19 cellular contexts compared by ENCODE assay signal in the genomic region with DNA sequence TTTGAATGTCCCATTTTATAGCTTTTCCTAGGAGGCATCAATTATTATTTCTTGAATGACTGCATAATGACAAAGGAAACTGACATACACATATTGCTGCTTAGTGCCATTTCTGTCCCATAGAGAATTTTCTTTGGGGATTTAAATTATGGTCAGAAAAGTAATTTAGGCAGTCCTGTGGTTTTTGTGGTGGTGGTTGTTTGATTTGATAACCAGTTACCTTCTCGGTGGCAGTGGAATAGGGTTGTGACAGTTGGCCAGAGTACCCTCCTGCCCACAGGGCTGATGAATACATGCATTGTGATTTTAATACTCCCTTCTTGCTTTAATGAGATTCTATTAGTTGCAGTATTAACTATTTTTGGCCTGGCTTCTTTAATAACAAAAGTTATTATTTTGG. TPM values are rescaled to one million over a fixed set of nuclear protein-coding genes. Genes with fewer than 3 reads are reported as not detected.
A peak's percentile ranks its signal among the peaks of the same experiment; 100 is the strongest.
DNase-seq lines count a peak whose midpoint lies in the region; ATAC-seq, FAIRE-seq and TF ChIP-seq lines count a peak whose summit lies in the region.
"Had no signal": no experiment of that assay in that cellular context is flagged by ENCODE, and none has a peak within 500 bp of the region (broad histone marks: within the 10 kb centered on the region; RNA-seq: fewer than 3 reads in every experiment).

No MANE protein-coding gene starts in this region.

- no peak for TF ChIP-seq CTCF in GM12865 (IDR thresholded peaks at IDR 0.05; ENCODE audit: insufficient read depth, low read depth, low read length, missing control alignments)
- TF ChIP-seq CTCF in GM12878 (IDR thresholded peaks at IDR 0.05 in 2 of 3, conservative IDR thresholded peaks at IDR 0.05 in 1 of 3; ENCODE audit: control insufficient read depth in 2 of 3, extremely low read depth in 1 of 3, insufficient read depth in 1 of 3, low read depth in 3 of 3, low read length in 3 of 3) = no peak
- TF ChIP-seq CTCF in brain microvascular endothelial cell (IDR thresholded peaks at IDR 0.05; ENCODE audit: low read depth, low read length, missing control alignments) = no peak

- H3K4me1 ChIP-seq in GM12878 (ENCODE audit: control insufficient read depth, insufficient read depth, low read length) = no peaks in the 10 kb centered on the region
- H3K4me1 ChIP-seq: SJSA1 had no signal

- H3K9ac ChIP-seq in GM12878 (ENCODE audit: control insufficient read depth, insufficient read depth, low read length) = no peak overlapping the region

- no TSS peak for BruUV-seq in GM12878 (replicated peaks; lab: Mats Ljungman, UMichigan)

- in situ Hi-C loops in GM12878 (cut with MboI) = no loop called here
- in situ Hi-C loops in brain microvascular endothelial cell (cut with HindIII; ENCODE audit: low pct_ligation_motif_present, low sequenced_read_pairs) = no loop called here

- intact Hi-C loops in GM12878 (cut with micrococcal nuclease; ENCODE audit: unreplicated experiment) = no loop called here

- H3K36me3 ChIP-seq in GM12878 (ENCODE audit: control insufficient read depth in 2 of 2, insufficient read depth in 2 of 2, low read length in 1 of 2) (no peaks in the 10 kb centered on the region), brain microvascular endothelial cell (replicated peaks) (no peaks in the 10 kb centered on the region)

- 0% methylated on average over 1 of the region's 1 CpG for whole genome bisulfite sequencing in GM12878 (ENCODE audit: insufficient coverage, insufficient replicate concordance, low lambda C conversion rate, missing lambda C conversion rate)

- no peak for FAIRE-seq in GM12878 (lab: Jason Lieb, UNC)
- FAIRE-seq: GM12891, GM18507, GM19239 had no signal

- ATAC-seq in GM12878 (no peak), GM21619 (IDR thresholded peaks at IDR 0.05; ENCODE audit: unreplicated experiment) (no peak), GM18907 (IDR thresholded peaks at IDR 0.05; ENCODE audit: unreplicated experiment) (no peak)
- ATAC-seq: Panc1 had no signal

- POLR2A ChIA-PET in GM12878 (lab: Charles Lee) = no interaction called here

- DNase-seq in GM12865 (ENCODE audit: low read depth) (peak; percentile 33), M059J (ENCODE audit: low read depth) (peak; percentile 74), OCI-M1 (lab: John Stamatoyannopoulos, UW) (peak; percentile 90), GM12878 (ENCODE audit: low read depth, low spot score) (no peak), NCI-H2171 (lab: John Stamatoyannopoulos, UW) (no peak), brain microvascular endothelial cell (no peak)
- DNase-seq: H9, HFFc6, NCI-H1694, NCI-H2081 treated with DMSO at 0.1 percent for 48 hours, NCI-H446, NCI-H526 had no signal

- H4K20me1 ChIP-seq in GM12878 (ENCODE audit: control insufficient read depth, insufficient read depth) = no peaks in the 10 kb centered on the region

- H3K27ac ChIP-seq in GM12878 (ENCODE audit: control insufficient read depth, insufficient read depth) (no peak overlapping the region), brain microvascular endothelial cell (no peak overlapping the region)
- H3K27ac ChIP-seq: SJSA1 had no signal

- SMC1A ChIA-PET in GM12878 (lab: Charles Lee; ENCODE audit: uncharacterized antibody, unreplicated experiment) = no interaction called here

- H3K4me3 ChIP-seq in GM12865 (ENCODE audit: low read depth, low read length) (no peak overlapping the region), GM12878 (no peak overlapping the region), brain microvascular endothelial cell (ENCODE audit: low read depth, low read length) (no peak overlapping the region)
- H3K4me3 ChIP-seq: SJSA1 had no signal

- TF ChIP-seq POLR2A in GM12878 (IDR thresholded peaks at IDR 0.05; ENCODE audit: low read depth, low read length) = no peak

- no peak overlapping the region for H2AFZ ChIP-seq in GM12878 (ENCODE audit: control insufficient read depth, low read depth, low read length)

- RAD21 ChIA-PET in GM12878 (lab: Charles Lee; ENCODE audit: unreplicated experiment) = no interaction called here

- TF ChIP-seq RAD21 in GM12878 (IDR thresholded peaks at IDR 0.05; ENCODE audit: insufficient read depth, low read depth, low read length) = no peak

- H3K79me2 ChIP-seq in GM12878 (ENCODE audit: control insufficient read depth, insufficient read depth, low read length) = no peaks in the 10 kb centered on the region

- CTCF ChIA-PET in GM12878 (lab: Yijun Ruan, JAX) = no interaction called here

- H3K27me3 ChIP-seq in GM12878 (replicated peaks in 1 of 2; ENCODE audit: control insufficient read depth in 2 of 2, insufficient read depth in 2 of 2, low read length in 1 of 2) (no peaks in the 10 kb centered on the region), brain microvascular endothelial cell (replicated peaks) (no peaks in the 10 kb centered on the region)
- H3K27me3 ChIP-seq: SJSA1 had no signal

- no peak overlapping the region for H3K4me2 ChIP-seq in GM12878 (ENCODE audit: control insufficient read depth, insufficient read depth)

- peak in 1 of 2 experiments; percentile 19; a peak in 1 of 4 replicates for TF ChIP-seq EP300 in GM12878 (IDR thresholded peaks at IDR 0.05; ENCODE audit: borderline replicate concordance in 1 of 2, control insufficient read depth in 1 of 2, low read depth in 2 of 2, low read length in 2 of 2)

- no peaks in the 10 kb centered on the region; the same call in 2 of the 3 replicates for H3K9me3 ChIP-seq in GM12878 (replicated peaks; ENCODE audit: control insufficient read depth, insufficient read depth, low read length)
- H3K9me3 ChIP-seq: SJSA1 had no signal

TF ChIP-seq in GM12878, 131 proteins besides CTCF, POLR2A, EP300 and RAD21:
- TF ChIP-seq IKZF1 (conservative IDR thresholded peaks at IDR 0.05) = no peak
- no peak for TF ChIP-seq ZBTB40 (IDR thresholded peaks at IDR 0.05; ENCODE audit: borderline replicate concordance)
- peak; percentile 30; the same call in 1 of the 2 replicates for TF ChIP-seq JUNB (IDR thresholded peaks at IDR 0.05)
- TF ChIP-seq ZBED1 (IDR thresholded peaks at IDR 0.05; ENCODE audit: borderline replicate concordance) = no peak
- TF ChIP-seq RUNX3 (IDR thresholded peaks at IDR 0.05; ENCODE audit: low read length) = peak; percentile 87
- peak; percentile 64; the same call in 1 of the 2 replicates for TF ChIP-seq CBFB (IDR thresholded peaks at IDR 0.05; ENCODE audit: low read depth)

RNA-seq across cellular contexts. Expression of gene SGCE, which starts 6.6 kb away (rescaled TPM):
- total RNA-seq in M059J (2014; rRNA removed; shearing (Covaris generic)) = 166 and 202 TPM in 2 replicates
- total RNA-seq in GM12878 (2013; cell fraction: nucleolus; rRNA removed) = 114 and 121 TPM in 2 replicates
- 51.5 and 55.0 TPM in 2 replicates for total RNA-seq in GM12878 (2014; rRNA removed)
- total RNA-seq in GM12878 (2014; rRNA removed; fragmentation: Illumina TruSeq; extraction: Trizol) = 53.3 and 55.9 TPM in 2 replicates
- 38.6 and 44.1 TPM in 2 replicates for total RNA-seq in GM12878 (2021)
- 22.5 TPM for polyA plus RNA-seq in GM12878 (2011; ENCODE audit: low read depth)
- polyA plus RNA-seq in GM12878 (2011; rRNA removed) = 42.5 and 45.1 TPM in 2 replicates
- polyA plus RNA-seq in GM12878 (2011; cell fraction: cytosol; rRNA removed) = 16.5 and 17.1 TPM in 2 replicates
- 30.0 and 35.1 TPM in 2 replicates for polyA plus RNA-seq in GM12878 (2011; cell fraction: nucleus; rRNA removed)
- polyA plus RNA-seq in GM12878 (2012) = 25.6 and 32.4 TPM in 2 replicates
- 59.6 and 71.2 TPM in 2 replicates for polyA plus RNA-seq in GM12878 (2014; fragmentation: Illumina TruSeq; extraction: Trizol)
- 10 to 100 TPM; 30.5 to 46.3 TPM for polyA plus RNA-seq in GM12878 (2014; fragmentation: Nextera tagmentation; extraction: Ambion mirVana)
- polyA plus RNA-seq in GM12878 (2014; rRNA removed) = 36.6 and 47.0 TPM in 2 replicates
- polyA plus RNA-seq in GM12878 (2016; fragmentation: Nextera tagmentation; extraction: Ambion mirVana) = 10 to 100 TPM; 78.5 to 80.1 TPM
- polyA minus RNA-seq in GM12878 (2011; rRNA and poly(A)+ RNA removed) = 30.1 and 33.0 TPM in 2 replicates
- polyA minus RNA-seq in GM12878 (2011; cell fraction: cytosol; rRNA and poly(A)+ RNA removed) = 8.0 and 9.6 TPM in 2 replicates
- polyA minus RNA-seq in GM12878 (2011; cell fraction: nucleus; rRNA and poly(A)+ RNA removed) = 53.1 and 79.7 TPM in 2 replicates

Comparison
In these comparisons a context has a peak if more than half of its experiments do, and no peak if none do; other contexts are left out.
1. DNase-seq: peak in GM12865 (single experiment), M059J (single experiment) and OCI-M1 (single experiment); none in GM12878 (single experiment), NCI-H2171 (single experiment) and brain microvascular endothelial cell (single experiment).